9 cellular contexts compared by ENCODE assay signal in the genomic region with DNA sequence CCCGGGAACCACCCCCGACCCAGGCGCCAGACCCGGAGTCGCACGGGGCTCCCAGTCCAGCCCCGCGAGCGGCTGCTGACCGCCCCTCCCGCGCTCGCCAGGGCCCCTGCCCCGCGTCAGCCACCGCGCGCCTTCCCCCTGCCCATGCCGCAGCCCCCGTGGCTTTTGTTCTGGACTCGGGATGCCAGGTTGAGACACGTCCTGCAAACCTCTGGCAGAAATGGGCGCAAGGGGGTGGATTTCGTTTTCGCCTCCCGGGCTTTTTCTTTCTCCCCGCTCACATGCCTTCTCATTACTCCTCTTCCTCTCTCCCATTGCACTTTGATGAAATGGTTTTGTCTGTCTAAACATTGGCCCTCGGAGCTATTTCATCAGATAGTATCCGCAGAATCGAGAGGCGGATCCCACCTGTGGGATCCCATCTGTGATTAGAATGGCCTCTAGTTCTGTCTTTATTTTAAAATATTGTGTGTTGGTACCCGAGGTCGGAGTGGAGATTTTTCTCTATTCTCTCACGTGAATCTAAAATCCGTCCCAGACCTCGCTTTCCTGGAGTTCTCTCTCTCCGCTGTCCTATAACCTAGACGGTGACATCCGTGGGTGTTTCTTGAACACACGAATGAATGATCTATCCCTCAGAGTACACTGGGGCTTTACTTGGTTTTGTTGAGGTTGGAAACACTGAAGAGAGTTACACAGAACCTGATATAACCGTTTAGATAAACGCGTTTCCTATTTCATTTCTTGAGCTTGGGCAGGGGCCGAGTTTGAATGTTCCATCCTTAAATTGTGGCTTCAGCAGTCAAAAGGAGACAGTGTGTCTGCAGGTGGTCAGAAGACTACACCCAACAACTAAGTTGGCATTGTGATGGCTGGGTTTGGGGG. TPM values are rescaled to one million over a fixed set of nuclear protein-coding genes. Genes with fewer than 3 reads are reported as not detected.
A peak's percentile ranks its signal among the peaks of the same experiment; 100 is the strongest.
DNase-seq lines count a peak whose midpoint lies in the region; ATAC-seq, FAIRE-seq and TF ChIP-seq lines count a peak whose summit lies in the region.
"Had no signal": no experiment of that assay in that cellular context is flagged by ENCODE, and none has a peak within 500 bp of the region (broad histone marks: within the 10 kb centered on the region; RNA-seq: fewer than 3 reads in every experiment).

No MANE protein-coding gene starts in this region.

- H3K27me3 ChIP-seq in AG04450 (ENCODE audit: control insufficient read depth, insufficient read depth, low read length): peaks cover 32% of the 10 kb centered on the region
- no peaks in the 10 kb centered on the region for H3K27me3 ChIP-seq in small intestine (ENCODE audit: control insufficient read depth in 2 of 2, insufficient read depth in 2 of 2, low read length in 2 of 2)

- POLR2A ChIA-PET in AG04450 (lab: Yijun Ruan, JAX): no interaction called here
- POLR2A ChIA-PET in activated CD4-positive, alpha-beta memory T cell treated with anti-CD3 and anti-CD28 coated beads for 36 hours (lab: Charles Lee): interaction anchor here (0.6 to 2.0 kb wide), 4 partner anchors 18 to 114 kb away, joined by 3 to 6 read pairs (median 5); a partner anchor contains a TSS

- no peak for FAIRE-seq in small intestine (lab: Jason Lieb, UNC)

- no peaks in the 10 kb centered on the region for H3K36me3 Mint-ChIP-seq in activated CD4-positive, alpha-beta memory T cell treated with anti-CD3 and anti-CD28 coated beads for 36 hours

- CTCF ChIA-PET in AG04450 (lab: Charles Lee): no interaction called here
- CTCF ChIA-PET in activated CD4-positive, alpha-beta memory T cell treated with anti-CD3 and anti-CD28 coated beads for 36 hours (lab: Charles Lee): interaction anchor here (0.6 to 1.9 kb wide), 4 partner anchors 11 to 423 kb away, joined by 3 to 5 read pairs (median 4); no protein-coding TSS in a partner anchor

- no peaks in the 10 kb centered on the region for H3K9me3 Mint-ChIP-seq in activated CD4-positive, alpha-beta memory T cell treated with anti-CD3 and anti-CD28 coated beads for 36 hours

- H3K9me3 ChIP-seq in AG04450 (ENCODE audit: control insufficient read depth, insufficient read depth, low read length): peaks cover 3% of the 10 kb centered on the region; the same call in 1 of the 2 replicates
- H3K9me3 ChIP-seq in small intestine (ENCODE audit: control insufficient read depth, low read depth): no peaks in the 10 kb centered on the region

- DNase-seq in AG04450 (ENCODE audit: low read depth, low spot score): no peak
- peak; percentile 32 for DNase-seq in GM20000 (ENCODE audit: low spot score)
- DNase-seq in activated CD4-positive, alpha-beta memory T cell treated with anti-CD3 and anti-CD28 coated beads for 36 hours: peak; percentile 49
- DNase-seq in left ventricle myocardium superior: no peak
- DNase-seq in small intestine: no peak
- DNase-seq in SW 1271 (lab: John Stamatoyannopoulos, UW): no peak
- DNase-seq in H4 (ENCODE audit: low spot score): no peak

- peak overlapping the region; percentile 85 for H3K27ac Mint-ChIP-seq in activated CD4-positive, alpha-beta memory T cell treated with anti-CD3 and anti-CD28 coated beads for 36 hours

- ATAC-seq in left ventricle myocardium superior: peak; percentile 53
- no peak for ATAC-seq in HG02981 (IDR thresholded peaks at IDR 0.05; ENCODE audit: unreplicated experiment)

- H3K4me1 Mint-ChIP-seq in activated CD4-positive, alpha-beta memory T cell treated with anti-CD3 and anti-CD28 coated beads for 36 hours (ENCODE audit: low read depth): peaks cover 32% of the 10 kb centered on the region

- no peak overlapping the region for H3K27ac ChIP-seq in AG04450 (ENCODE audit: low read depth, low read length)
- H3K27ac ChIP-seq in small intestine (ENCODE audit: low read depth in 1 of 2, low read length in 1 of 2): no peak overlapping the region

- WGBS in small intestine, 3 donors: 8 to 16% (median 11%) methylated on average over 31 to 44 of the region's 44 CpGs

- no peaks in the 10 kb centered on the region for H3K4me1 ChIP-seq in small intestine (ENCODE audit: control insufficient read depth in 2 of 2, insufficient read depth in 1 of 2, low read depth in 1 of 2, low read length in 1 of 2)

- TF ChIP-seq CTCF in AG04450 (IDR thresholded peaks at IDR 0.05; ENCODE audit: low read depth, low read length) (no peak), GM20000 (IDR thresholded peaks at IDR 0.05; ENCODE audit: extremely low read depth, missing control alignments) (no peak)

- peaks cover 18% of the 10 kb centered on the region for H3K27me3 Mint-ChIP-seq in activated CD4-positive, alpha-beta memory T cell treated with anti-CD3 and anti-CD28 coated beads for 36 hours

- H3K4me3 ChIP-seq in AG04450 (ENCODE audit: low read depth, low read length) (peak overlapping the region; percentile 55; the same call in 1 of the 2 replicates), small intestine (ENCODE audit: low read depth in 1 of 2, low read length in 2 of 2) (peak overlapping the region; percentile 35 to 59)

- intact Hi-C loops in activated CD4-positive, alpha-beta memory T cell treated with anti-CD3 and anti-CD28 coated beads for 36 hours (cut with micrococcal nuclease): loop anchor here (1.0 to 5.0 kb wide), 4 partner anchors 21 to 126 kb away; a partner anchor contains a TSS
- intact Hi-C loops in left ventricle myocardium superior (cut with micrococcal nuclease): no loop called here

- no peaks in the 10 kb centered on the region for H3K36me3 ChIP-seq in small intestine (ENCODE audit: control insufficient read depth in 2 of 2, insufficient read depth in 2 of 2, low read length in 2 of 2)

- peak overlapping the region; percentile 85 for H3K4me3 Mint-ChIP-seq in activated CD4-positive, alpha-beta memory T cell treated with anti-CD3 and anti-CD28 coated beads for 36 hours

RNA-seq across cellular contexts. Expression of a gene that starts 1.9 kb away (rescaled TPM):
- polyA plus RNA-seq in AG04450 (2011; rRNA removed) (not detected in 2 replicates), small intestine (under 1 TPM in 1 of 3 donors, not detected in 2; 0.13 TPM)
- polyA minus RNA-seq in AG04450 (2011; rRNA and poly(A)+ RNA removed): not detected in 2 replicates
- total RNA-seq in activated CD4-positive, alpha-beta memory T cell treated with anti-CD3 and anti-CD28 coated beads for 36 hours: 1 to 10 TPM; 4.8 to 7.0 TPM
- total RNA-seq in left ventricle myocardium superior: 3.0 TPM
- total RNA-seq in H4 (2014; rRNA removed; shearing (Covaris generic)): 1.1 and 3.7 TPM in 2 replicates
- total RNA-seq: myocyte had no signal

Comparison
In these comparisons a context has a peak if more than half of its experiments do, and no peak if none do; other contexts are left out.
1. DNase-seq: peak in GM20000 (single experiment) and activated CD4-positive, alpha-beta memory T cell treated with anti-CD3 and anti-CD28 coated beads for 36 hours (single experiment); none in AG04450 (single experiment), left ventricle myocardium superior (single experiment), small intestine (single experiment), SW 1271 (0 of 2) and H4 (single experiment).